In genomic region chr3:130095858-130096257, GRCh38 we compare ENCODE assay signal across 5 cellular contexts. TPM values are rescaled to one million over a fixed set of nuclear protein-coding genes. Genes with fewer than 3 reads are reported as not detected.
"Had no signal": no experiment of that assay in that cellular context is flagged by ENCODE, and none has a peak within 500 bp of the region (broad histone marks: within the 10 kb centered on the region; RNA-seq: fewer than 3 reads in every experiment).

No MANE protein-coding gene starts in this region.

RNA-seq across cellular contexts. Expression of gene ALG1L2, which starts 14.2 kb away (rescaled TPM):
- total RNA-seq: frontal cortex, SK-MEL-5 had no signal
- polyA plus RNA-seq: heart left ventricle, neural cell, ovary had no signal
